ENCODE assay signal across 17 cellular contexts in genomic region chr10:51653025-51653424, GRCh38. TPM values are rescaled to one million over a fixed set of nuclear protein-coding genes. Genes with fewer than 3 reads are reported as not detected.
DNase-seq lines count a peak whose midpoint lies in the region; ATAC-seq, FAIRE-seq and TF ChIP-seq lines count a peak whose summit lies in the region.
"Had no signal": no experiment of that assay in that cellular context is flagged by ENCODE, and none has a peak within 500 bp of the region (broad histone marks: within the 10 kb centered on the region; RNA-seq: fewer than 3 reads in every experiment).

No MANE protein-coding gene starts in this region.

- no peak overlapping the region for H2AFZ ChIP-seq in endothelial cell of umbilical vein (ENCODE audit: low read depth, low read length)

- no TSS peak for BruUV-seq in endothelial cell of umbilical vein (replicated peaks; lab: Mats Ljungman, UMichigan)

- H3K27me3 ChIP-seq in endothelial cell of umbilical vein (ENCODE audit: control insufficient read depth in 2 of 2, insufficient read depth in 2 of 2, low read length in 2 of 2) (no peaks in the 10 kb centered on the region), endodermal cell (ENCODE audit: control insufficient read depth, insufficient read depth, low read length, poor library complexity, severe bottlenecking) (no peaks in the 10 kb centered on the region)

- POLR2A ChIA-PET in endothelial cell of umbilical vein (lab: Charles Lee): no interaction called here

- DNase-seq in EH (ENCODE audit: low read depth) (peak; percentile 22), endothelial cell of umbilical vein (ENCODE audit: low read depth, low spot score) (peak; percentile 75), endodermal cell (no peak), NCI-H2029 treated with DMSO at 0.1 percent for 48 hours (lab: John Stamatoyannopoulos, UW) (no peak)
- DNase-seq in activated T-cell treated with anti-CD3 and anti-CD28 coated beads, Interleukin-2, amount 50 U/mL, for 4 hours: no peak
- DNase-seq: C1 segment of cervical spinal cord, DMS 273 treated with DMSO at 0.1 percent for 48 hours, EL, H9, Kasumi-1, NCI-H1930, NCI-H524 treated with DMSO at 0.1 percent for 48 hours, OCI-M1, RPMI8226 had no signal

- no peaks in the 10 kb centered on the region for H4K20me1 ChIP-seq in endothelial cell of umbilical vein (replicated peaks; ENCODE audit: control insufficient read depth, extremely low read depth, insufficient read depth, low read length)

- H3K27ac ChIP-seq in endothelial cell of umbilical vein (ENCODE audit: insufficient read depth, low read depth, low read length) (no peak overlapping the region), endodermal cell (ENCODE audit: low read depth, low read length) (no peak overlapping the region)

- no peaks in the 10 kb centered on the region for H3K79me2 ChIP-seq in endothelial cell of umbilical vein (ENCODE audit: control insufficient read depth, insufficient read depth, low read length)

- H3K9me3 ChIP-seq in endothelial cell of umbilical vein (replicated peaks; ENCODE audit: control insufficient read depth, insufficient read depth, low read length): no peaks in the 10 kb centered on the region
- no peaks in the 10 kb centered on the region for H3K9me3 ChIP-seq in endodermal cell (ENCODE audit: control insufficient read depth, low read length)

- no peak overlapping the region for H3K4me2 ChIP-seq in endothelial cell of umbilical vein (ENCODE audit: insufficient read depth, low read length)

- no peaks in the 10 kb centered on the region for H3K9me1 ChIP-seq in endothelial cell of umbilical vein (replicated peaks; ENCODE audit: control insufficient read depth, extremely low read depth, insufficient read depth, low read length)

- dilution Hi-C loops in endothelial cell of umbilical vein (cut with MboI; ENCODE audit: extremely low pct_ligation_motif_present, low sequenced_read_pairs): no loop called here

- TF ChIP-seq CTCF in endothelial cell of umbilical vein (IDR thresholded peaks at IDR 0.05; ENCODE audit: extremely low read depth in 1 of 2, insufficient read depth in 1 of 2, low read depth in 1 of 2, low read length in 2 of 2) (no peak), nephron (IDR thresholded peaks at IDR 0.05; ENCODE audit: unreplicated experiment in 3 of 3) (no peak), endodermal cell (conservative IDR thresholded peaks at IDR 0.05) (no peak)

- H3K4me1 Mint-ChIP-seq in nephron (peaks cover 54% of the 10 kb centered on the region), endodermal cell (no peaks in the 10 kb centered on the region)
- H3K4me1 Mint-ChIP-seq in activated T-cell treated with anti-CD3 and anti-CD28 coated beads, Interleukin-2, amount 50 U/mL, for 4 hours (ENCODE audit: low read depth): no peaks in the 10 kb centered on the region

- peaks cover 6% of the 10 kb centered on the region for H3K4me1 ChIP-seq in endothelial cell of umbilical vein (ENCODE audit: control insufficient read depth, extremely low read depth, insufficient read depth, low read length)
- no peaks in the 10 kb centered on the region for H3K4me1 ChIP-seq in endodermal cell (ENCODE audit: control insufficient read depth, insufficient read depth, low read length)

- H3K4me3 Mint-ChIP-seq in nephron (no peak overlapping the region), endodermal cell (no peak overlapping the region)
- H3K4me3 Mint-ChIP-seq in activated T-cell treated with anti-CD3 and anti-CD28 coated beads, Interleukin-2, amount 50 U/mL, for 4 hours: no peak overlapping the region
- H3K4me3 Mint-ChIP-seq: H9 had no signal

- H3K36me3 Mint-ChIP-seq in nephron (ENCODE audit: low read depth) (no peaks in the 10 kb centered on the region), endodermal cell (ENCODE audit: low read depth) (no peaks in the 10 kb centered on the region)
- H3K36me3 Mint-ChIP-seq in activated T-cell treated with anti-CD3 and anti-CD28 coated beads, Interleukin-2, amount 50 U/mL, for 4 hours (ENCODE audit: insufficient read depth): no peaks in the 10 kb centered on the region

- H3K36me3 ChIP-seq in endothelial cell of umbilical vein (ENCODE audit: control insufficient read depth in 2 of 2, extremely low read depth in 1 of 2, insufficient read depth in 2 of 2, low read length in 2 of 2) (no peaks in the 10 kb centered on the region), endodermal cell (ENCODE audit: control insufficient read depth, insufficient read depth, low read length) (no peaks in the 10 kb centered on the region)

- H3K4me3 ChIP-seq in endothelial cell of umbilical vein (replicated peaks in 1 of 3; ENCODE audit: insufficient read depth in 1 of 3, low read depth in 1 of 3, low read length in 3 of 3) (no peak overlapping the region), endodermal cell (ENCODE audit: low read length) (no peak overlapping the region)

- intact Hi-C loops in endothelial cell of umbilical vein (cut with micrococcal nuclease): no loop called here

- H3K27ac Mint-ChIP-seq in nephron (peak overlapping the region; percentile 24 to 83 (median 40)), endodermal cell (no peak overlapping the region)
- H3K27ac Mint-ChIP-seq: H9 had no signal

- TF ChIP-seq POLR2A in endothelial cell of umbilical vein (IDR thresholded peaks at IDR 0.05; ENCODE audit: low read depth, low read length): no peak

- peak; percentile 77 for ATAC-seq in SK-N-SH treated with all-trans-retinoic acid at 6 μM for 48 hours
- no peak for ATAC-seq in activated T-cell treated with anti-CD3 and anti-CD28 coated beads, Interleukin-2, amount 50 U/mL, for 4 hours
- no peak for ATAC-seq in GM19324 (IDR thresholded peaks at IDR 0.05; ENCODE audit: low FRiP score, unreplicated experiment)

- H3K9ac ChIP-seq in endothelial cell of umbilical vein (replicated peaks; ENCODE audit: extremely low read depth, insufficient read depth, low read length) (no peak overlapping the region), endodermal cell (ENCODE audit: extremely low read depth, low read length, poor library complexity, severe bottlenecking) (no peak overlapping the region)

- CTCF ChIA-PET in endothelial cell of umbilical vein (lab: Charles Lee): interaction anchor here (1.2 to 1.6 kb wide), 4 partner anchors 10 to 225 kb away, joined by 3 to 5 read pairs (median 4); no protein-coding TSS in a partner anchor

- H3K27me3 Mint-ChIP-seq in nephron (ENCODE audit: low read depth) (no peaks in the 10 kb centered on the region), endodermal cell (ENCODE audit: insufficient read depth) (no peaks in the 10 kb centered on the region)
- H3K27me3 Mint-ChIP-seq in activated T-cell treated with anti-CD3 and anti-CD28 coated beads, Interleukin-2, amount 50 U/mL, for 4 hours (ENCODE audit: low read depth): peaks cover 3% of the 10 kb centered on the region

- H3K9me3 Mint-ChIP-seq in nephron (no peaks in the 10 kb centered on the region), endodermal cell (no peaks in the 10 kb centered on the region)
- H3K9me3 Mint-ChIP-seq in activated T-cell treated with anti-CD3 and anti-CD28 coated beads, Interleukin-2, amount 50 U/mL, for 4 hours: no peaks in the 10 kb centered on the region
- H3K9me3 Mint-ChIP-seq: H9 had no signal

- peak; percentile 44 for FAIRE-seq in endothelial cell of umbilical vein (lab: Jason Lieb, UNC)

TF ChIP-seq in SK-N-SH treated with all-trans-retinoic acid at 6 μM for 48 hours, 23 proteins besides CTCF, POLR2A, EP300 and RAD21 (continues in another document):
- no peak for TF ChIP-seq ZNF565 (CRISPR knock-in tag; conservative IDR thresholded peaks at IDR 0.05; ENCODE audit: low read depth)

TF ChIP-seq in endothelial cell of umbilical vein, 7 proteins besides CTCF, POLR2A, EP300 and RAD21:
- TF ChIP-seq EZH2 (IDR thresholded peaks at IDR 0.05; ENCODE audit: borderline replicate concordance, low read depth, low read length, severe bottlenecking) (no peak), FOS (IDR thresholded peaks at IDR 0.05; ENCODE audit: borderline replicate concordance, insufficient read depth, low read length) (no peak), GATA2 (IDR thresholded peaks at IDR 0.05; ENCODE audit: insufficient read depth, insufficient read length, low read depth, low read length) (no peak), MYC (IDR thresholded peaks at IDR 0.05; ENCODE audit: low read depth, low read length) (no peak), POLR2AphosphoS5 (IDR thresholded peaks at IDR 0.05; ENCODE audit: insufficient read depth, low read depth, low read length) (no peak), JUN (IDR thresholded peaks at IDR 0.05; ENCODE audit: borderline replicate concordance, insufficient read depth, insufficient read length, low read depth) (no peak), MAX (IDR thresholded peaks at IDR 0.05; ENCODE audit: insufficient read depth, insufficient read length) (no peak)

RNA-seq across cellular contexts. Expression of gene CSTF2T, which starts 46.4 kb away (rescaled TPM):
- 16.8 and 19.8 TPM in 2 replicates for total RNA-seq in endothelial cell of umbilical vein
- polyA plus RNA-seq in endothelial cell of umbilical vein: 3.5 and 4.8 TPM in 2 replicates
- polyA plus RNA-seq in endothelial cell of umbilical vein (2011; cell fraction: cytosol; rRNA removed): 5.2 and 5.5 TPM in 2 replicates
- 5.2 and 6.1 TPM in 2 replicates for polyA plus RNA-seq in endothelial cell of umbilical vein (2011; cell fraction: nucleus; rRNA removed)
- polyA plus RNA-seq in endothelial cell of umbilical vein (2012): 11.0 and 12.8 TPM in 2 replicates
- polyA minus RNA-seq in endothelial cell of umbilical vein: 13.5 and 14.9 TPM in 2 replicates
- 7.6 TPM for polyA minus RNA-seq in endothelial cell of umbilical vein (2011; cell fraction: cytosol; rRNA and poly(A)+ RNA removed)
- polyA minus RNA-seq in endothelial cell of umbilical vein (2011; cell fraction: nucleus; rRNA and poly(A)+ RNA removed): 7.7 and 11.2 TPM in 2 replicates
- 10 to 100 TPM; 26.9 to 32.9 TPM for total RNA-seq in endodermal cell
- polyA plus RNA-seq in endodermal cell (2013, experiment 1 of 2): 24.9 TPM
- polyA plus RNA-seq in endodermal cell (2013, experiment 2 of 2): 22.3 TPM
- total RNA-seq in activated T-cell treated with anti-CD3 and anti-CD28 coated beads, Interleukin-2, amount 50 U/mL, for 4 hours: 10 to 100 TPM; 31.2 to 34.3 (median 32.4) TPM

Comparison
In these comparisons a context has a peak if more than half of its experiments do, and no peak if none do; other contexts are left out.
1. DNase-seq: peak in EH (single experiment) and endothelial cell of umbilical vein (single experiment); none in endodermal cell (single experiment), NCI-H2029 treated with DMSO at 0.1 percent for 48 hours (single experiment) and activated T-cell treated with anti-CD3 and anti-CD28 coated beads, Interleukin-2, amount 50 U/mL, for 4 hours (single experiment).